8 cellular contexts compared by ENCODE assay signal in genomic region chr7:100369105-100369504, GRCh38. TPM values are rescaled to one million over a fixed set of nuclear protein-coding genes. Genes with fewer than 3 reads are reported as not detected.
DNase-seq lines count a peak whose midpoint lies in the region; ATAC-seq lines count a peak whose summit lies in the region.

No MANE protein-coding gene starts in this region.

- H3K4me1 ChIP-seq in aorta (ENCODE audit: control insufficient read depth in 1 of 2, insufficient read depth in 2 of 2, low read length in 2 of 2) = no peaks in the 10 kb centered on the region

- peaks cover 0 to 8% (median 4%) of the 10 kb centered on the region in 3 donors for H3K36me3 Mint-ChIP-seq in immature natural killer cell

- H3K27me3 ChIP-seq in aorta (ENCODE audit: control insufficient read depth in 1 of 2, insufficient read depth in 2 of 2, low read length in 1 of 2) = no peaks in the 10 kb centered on the region

- no peaks in the 10 kb centered on the region for H3K36me3 ChIP-seq in aorta (ENCODE audit: control insufficient read depth in 1 of 2, insufficient read depth in 2 of 2, low read length in 1 of 2)

- no peak overlapping the region for H3K27ac ChIP-seq in aorta (ENCODE audit: low read depth in 1 of 2, low read length in 2 of 2)

- H3K9me3 ChIP-seq in aorta (ENCODE audit: control insufficient read depth, low read length) = no peaks in the 10 kb centered on the region

- intact Hi-C loops in aorta (cut with DNase I) = no loop called here

- H3K4me3 ChIP-seq in aorta (ENCODE audit: low read length in 2 of 2) = no peak overlapping the region

- peaks cover 70 to 78% of the 10 kb centered on the region in 2 donors for H3K4me1 Mint-ChIP-seq in immature natural killer cell

- H3K27me3 Mint-ChIP-seq in immature natural killer cell (ENCODE audit: low read depth in 3 of 3) = peaks cover 4 to 15% (median 13%) of the 10 kb centered on the region in 3 donors

- ATAC-seq in HG02981 (IDR thresholded peaks at IDR 0.05; ENCODE audit: unreplicated experiment) (peak; percentile 63), aorta (ENCODE audit: low FRiP score) (peak; percentile 66)

- 63 to 72% methylated on average over 6 of the region's 6 CpGs for WGBS in aorta, 2 donors

- H3K9me3 Mint-ChIP-seq in immature natural killer cell = no peaks in the 10 kb centered on the region

- peak overlapping the region; percentile 56 to 77 (median 69) for H3K4me3 Mint-ChIP-seq in immature natural killer cell

- DNase-seq in NCI-H1694 treated with DMSO at 0.1 percent for 48 hours (lab: John Stamatoyannopoulos, UW) (peak; percentile 10), NCI-H1694 (lab: John Stamatoyannopoulos, UW) (no peak), SIG-M5 (lab: John Stamatoyannopoulos, UW) (peak; percentile 79), immature natural killer cell (peak; percentile 88 to 90 (median 89)), aorta (peak; percentile 76 to 90), HuH-7 (ENCODE audit: low spot score) (no peak), SHP77 treated with DMSO at 0.1 percent for 48 hours (lab: John Stamatoyannopoulos, UW) (no peak)

- H3K27ac Mint-ChIP-seq in immature natural killer cell = peak overlapping the region; percentile 83 to 99 (median 94)

RNA-seq across cellular contexts. Expression of gene PILRA, which starts 4.2 kb away (rescaled TPM):
- 1 to 10 TPM; 1.5 to 2.4 (median 2.0) TPM for polyA plus RNA-seq in immature natural killer cell
- 10 to 100 TPM; 11.2 to 21.5 TPM for total RNA-seq in aorta
- 10 to 100 TPM in 1 of 2 donors, 1 to 10 TPM in 1; 5.8 to 10.6 TPM for polyA plus RNA-seq in aorta

RNA-seq across cellular contexts. Expression of gene PILRB, which starts 11.2 kb away (rescaled TPM):
- polyA plus RNA-seq in immature natural killer cell = 10 to 100 TPM; 12.2 to 42.1 (median 12.2) TPM
- total RNA-seq in aorta = 10 to 100 TPM; 30.7 to 51.2 TPM
- 100 to 1,000 TPM in 1 of 2 donors, 10 to 100 TPM in 1; 13.9 to 186 TPM for polyA plus RNA-seq in aorta

RNA-seq across cellular contexts. Expression of gene ZCWPW1, which starts 59.4 kb away (rescaled TPM):
- 1 to 10 TPM; 4.1 to 5.9 (median 5.7) TPM for polyA plus RNA-seq in immature natural killer cell
- total RNA-seq in aorta = 1 to 10 TPM; 2.2 to 4.4 TPM
- polyA plus RNA-seq in aorta = 10 to 100 TPM in 1 of 2 donors, 1 to 10 TPM in 1; 4.0 to 18.7 TPM

Comparison
In these comparisons a context has a peak if more than half of its experiments do, and no peak if none do; other contexts are left out.
1. DNase-seq: peak in NCI-H1694 treated with DMSO at 0.1 percent for 48 hours (single experiment), SIG-M5 (single experiment), immature natural killer cell (3 of 3) and aorta (2 of 2); none in NCI-H1694 (single experiment), HuH-7 (single experiment) and SHP77 treated with DMSO at 0.1 percent for 48 hours (single experiment).